Comparison of ENCODE assay signal across 12 cellular contexts in the genomic region with DNA sequence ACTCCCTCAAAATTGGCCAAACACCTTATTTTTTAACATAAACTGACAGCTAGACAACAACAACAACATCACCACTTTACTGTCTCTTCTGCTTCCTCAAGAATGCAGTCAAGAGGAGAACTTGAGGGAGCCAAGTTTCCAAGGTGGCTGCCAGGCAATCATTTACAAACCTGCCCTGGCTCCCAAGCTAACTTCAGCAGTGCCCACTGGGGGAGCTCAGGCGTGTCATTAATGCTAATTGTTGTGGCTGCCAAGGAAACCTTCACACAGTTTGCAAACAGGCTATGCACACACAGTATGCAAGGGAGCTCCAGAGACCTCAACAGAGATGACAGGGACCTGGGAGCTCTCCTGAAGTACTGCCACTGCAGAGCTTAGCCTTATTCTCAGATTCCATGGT. TPM values are rescaled to one million over a fixed set of nuclear protein-coding genes. Genes with fewer than 3 reads are reported as not detected.
DNase-seq lines count a peak whose midpoint lies in the region; ATAC-seq and TF ChIP-seq lines count a peak whose summit lies in the region.
"Had no signal": no experiment of that assay in that cellular context is flagged by ENCODE, and none has a peak within 500 bp of the region (broad histone marks: within the 10 kb centered on the region; RNA-seq: fewer than 3 reads in every experiment).

No MANE protein-coding gene starts in this region.

- DNase-seq in H9 (peak; percentile 48), adipocyte (ENCODE audit: low read depth) (peak; percentile 16), kidney glomerular epithelial cell (lab: John Stamatoyannopoulos, UW) (peak; percentile 95), putamen (ENCODE audit: low spot score) (no peak)
- no peak for DNase-seq in activated T-helper 2 cell treated with anti-CD3 and anti-CD28 coated beads, Interferon-gamma antibody, Interleukin-2, Interleukin-4, amounts not matched to agents 10 μg/mL and 5 μg/mL and 100 μg/mL, durations not matched to agents 14 hours and 24 hours and 36 hours (ENCODE audit: low spot score)
- DNase-seq: activated CD4-positive, alpha-beta T cell treated with anti-CD3 and anti-CD28 coated beads, Interleukin-2, amount 10 ng/mL, durations not matched to agents 24 days and 14 days; activated naive CD8-positive, alpha-beta T cell treated with anti-CD3 and anti-CD28 coated beads, Interleukin-2, amount 10 ng/mL, durations not matched to agents 7 days and 5 days; right lobe of liver; SHP77 treated with DMSO at 0.1 percent for 48 hours had no signal

- H3K27ac ChIP-seq in ACC112 (ENCODE audit: low read depth, low read length), result peak overlapping the region; percentile 31
- no peak overlapping the region for H3K27ac ChIP-seq in H9 (ENCODE audit: insufficient read length, low read depth, low read length)
- H3K27ac ChIP-seq: right lobe of liver had no signal

- peak overlapping the region; percentile 40 to 93; a peak in 4 of 5 replicates for H3K4me3 Mint-ChIP-seq in H9
- H3K4me3 Mint-ChIP-seq in activated T-helper 2 cell treated with anti-CD3 and anti-CD28 coated beads, Interferon-gamma antibody, Interleukin-2, Interleukin-4, amounts not matched to agents 10 μg/mL and 5 μg/mL and 100 μg/mL, durations not matched to agents 14 hours and 24 hours and 36 hours (ENCODE audit: low read depth), result no peak overlapping the region
- H3K4me3 Mint-ChIP-seq: activated CD4-positive, alpha-beta T cell treated with anti-CD3 and anti-CD28 coated beads, Interleukin-2, amount 10 ng/mL, durations not matched to agents 24 days and 14 days; activated naive CD8-positive, alpha-beta T cell treated with anti-CD3 and anti-CD28 coated beads, Interleukin-2, amount 10 ng/mL, durations not matched to agents 7 days and 5 days had no signal

- no CpG with 5 or more reads among the region's 1 CpG for WGBS in H9 (ENCODE audit: extremely low coverage, insufficient read length, low lambda C conversion rate)

- peaks cover 7% of the 10 kb centered on the region for H3K23me2 ChIP-seq in H9 (ENCODE audit: insufficient read length, low read depth, low read length, poor library complexity, severe bottlenecking)

- H3K9me3 ChIP-seq in H9 (ENCODE audit: control insufficient read depth, low read depth, low read length) (no peaks in the 10 kb centered on the region), adipocyte (ENCODE audit: control insufficient read depth, low read length) (no peaks in the 10 kb centered on the region)
- H3K9me3 ChIP-seq: right lobe of liver had no signal

- no peak overlapping the region for H2BK5ac ChIP-seq in H9 (ENCODE audit: insufficient read length, low read length)

- no peak overlapping the region for H3K4ac ChIP-seq in H9 (ENCODE audit: low read depth, low read length)

- peaks cover 8% of the 10 kb centered on the region; the same call in 1 of the 2 replicates for H3K36me3 ChIP-seq in ACC112 (ENCODE audit: insufficient read depth, low read length)
- peaks cover 11% of the 10 kb centered on the region for H3K36me3 ChIP-seq in adipocyte (ENCODE audit: control insufficient read depth, insufficient read depth, low read length, severe bottlenecking)
- H3K36me3 ChIP-seq: right lobe of liver had no signal

- H2BK12ac ChIP-seq in H9 (ENCODE audit: insufficient read length, low read depth, low read length), result no peak overlapping the region

- no peaks in the 10 kb centered on the region for H3K79me1 ChIP-seq in H9 (ENCODE audit: insufficient read depth, low read depth, low read length, poor library complexity, severe bottlenecking)

- H3K36me3 Mint-ChIP-seq in H9 (ENCODE audit: insufficient read depth in 1 of 3, low read depth in 3 of 3), result peaks cover 0 to 20% (median 4%) of the 10 kb centered on the region in 3 experiments
- no peaks in the 10 kb centered on the region for H3K36me3 Mint-ChIP-seq in activated T-helper 2 cell treated with anti-CD3 and anti-CD28 coated beads, Interferon-gamma antibody, Interleukin-2, Interleukin-4, amounts not matched to agents 10 μg/mL and 5 μg/mL and 100 μg/mL, durations not matched to agents 14 hours and 24 hours and 36 hours (ENCODE audit: low read depth)
- H3K36me3 Mint-ChIP-seq: activated naive CD8-positive, alpha-beta T cell treated with anti-CD3 and anti-CD28 coated beads, Interleukin-2, amount 10 ng/mL, durations not matched to agents 7 days and 5 days had no signal

- H2BK20ac ChIP-seq in H9 (ENCODE audit: low read depth, low read length, poor library complexity, severe bottlenecking), result no peak overlapping the region

- H2AK5ac ChIP-seq in H9 (ENCODE audit: insufficient read length, low read length), result no peak overlapping the region

- H3K4me1 ChIP-seq in ACC112 (ENCODE audit: control insufficient read depth, insufficient read depth, low read length, unreplicated experiment) (peaks cover 17% of the 10 kb centered on the region), H9 (ENCODE audit: insufficient read depth, low read length) (no peaks in the 10 kb centered on the region), adipocyte (ENCODE audit: control insufficient read depth, insufficient read depth, low read length) (peaks cover 41% of the 10 kb centered on the region)

- H3K27me3 Mint-ChIP-seq in H9 (ENCODE audit: low read depth), result peaks cover 2% of the 10 kb centered on the region; the same call in 1 of the 2 replicates
- peaks cover 44% of the 10 kb centered on the region for H3K27me3 Mint-ChIP-seq in activated T-helper 2 cell treated with anti-CD3 and anti-CD28 coated beads, Interferon-gamma antibody, Interleukin-2, Interleukin-4, amounts not matched to agents 10 μg/mL and 5 μg/mL and 100 μg/mL, durations not matched to agents 14 hours and 24 hours and 36 hours (ENCODE audit: low read depth)

- H4K20me1 ChIP-seq in H9 (ENCODE audit: control insufficient read depth, insufficient read depth, insufficient read length), result peaks cover 2% of the 10 kb centered on the region

- H3K14ac ChIP-seq in H9 (ENCODE audit: insufficient read depth, low read length), result no peak overlapping the region

- H3K27me3 ChIP-seq in ACC112 (ENCODE audit: insufficient read depth, low read length) (no peaks in the 10 kb centered on the region), H9 (ENCODE audit: insufficient read depth, low read length) (no peaks in the 10 kb centered on the region), adipocyte (replicated peaks; ENCODE audit: control insufficient read depth, insufficient read depth, low read length) (no peaks in the 10 kb centered on the region)
- H3K27me3 ChIP-seq: right lobe of liver had no signal

- no peak overlapping the region for H4K5ac ChIP-seq in H9 (ENCODE audit: insufficient read length, low read depth, low read length)

- intact Hi-C loops in activated T-helper 2 cell treated with anti-CD3 and anti-CD28 coated beads, Interferon-gamma antibody, Interleukin-2, Interleukin-4, amounts not matched to agents 10 μg/mL and 5 μg/mL and 100 μg/mL, durations not matched to agents 14 hours and 24 hours and 36 hours (cut with micrococcal nuclease), result no loop called here

- no peak overlapping the region for H3K9ac ChIP-seq in H9 (ENCODE audit: extremely low read depth, insufficient read length, low read length)
- H3K9ac ChIP-seq in adipocyte (ENCODE audit: low read length), result peak overlapping the region; percentile 93

- ATAC-seq in HG02763 (IDR thresholded peaks at IDR 0.05; ENCODE audit: unreplicated experiment) (no peak), HG03342 (IDR thresholded peaks at IDR 0.05; ENCODE audit: unreplicated experiment) (no peak)
- ATAC-seq: right lobe of liver had no signal

- no peak overlapping the region for H2BK120ac ChIP-seq in H9 (ENCODE audit: low read depth, low read length, poor library complexity, severe bottlenecking)

- H4K8ac ChIP-seq in H9 (replicated peaks; ENCODE audit: insufficient read length, low read depth, low read length), result no peak overlapping the region

- peaks cover 3 to 8% of the 10 kb centered on the region in 2 experiments; a peak in 4 of 5 replicates for H3K9me3 Mint-ChIP-seq in H9
- no peaks in the 10 kb centered on the region for H3K9me3 Mint-ChIP-seq in activated T-helper 2 cell treated with anti-CD3 and anti-CD28 coated beads, Interferon-gamma antibody, Interleukin-2, Interleukin-4, amounts not matched to agents 10 μg/mL and 5 μg/mL and 100 μg/mL, durations not matched to agents 14 hours and 24 hours and 36 hours
- H3K9me3 Mint-ChIP-seq: activated CD4-positive, alpha-beta T cell treated with anti-CD3 and anti-CD28 coated beads, Interleukin-2, amount 10 ng/mL, durations not matched to agents 24 days and 14 days; activated naive CD8-positive, alpha-beta T cell treated with anti-CD3 and anti-CD28 coated beads, Interleukin-2, amount 10 ng/mL, durations not matched to agents 7 days and 5 days had no signal

- no peak overlapping the region for H3T11ph ChIP-seq in H9 (ENCODE audit: low read length)

- peak overlapping the region; percentile 86 for H3K4me3 ChIP-seq in ACC112 (ENCODE audit: low read depth, low read length)
- H3K4me3 ChIP-seq in adipocyte (ENCODE audit: low read length), result peak overlapping the region; percentile 91
- H3K4me3 ChIP-seq: right lobe of liver had no signal

- H3K79me2 ChIP-seq in ACC112 (ENCODE audit: control insufficient read depth, insufficient read depth, low read length, unreplicated experiment), result peaks cover 51% of the 10 kb centered on the region
- no peaks in the 10 kb centered on the region for H3K79me2 ChIP-seq in H9 (ENCODE audit: insufficient read depth, low read length)

- H3K4me2 ChIP-seq in H9 (ENCODE audit: insufficient read depth, insufficient read length, low read length), result no peak overlapping the region

- H3K27ac Mint-ChIP-seq in H9, result peak overlapping the region in 2 of 3 experiments; percentile 16 to 58; a peak in 2 of 7 replicates
- H3K27ac Mint-ChIP-seq in activated T-helper 2 cell treated with anti-CD3 and anti-CD28 coated beads, Interferon-gamma antibody, Interleukin-2, Interleukin-4, amounts not matched to agents 10 μg/mL and 5 μg/mL and 100 μg/mL, durations not matched to agents 14 hours and 24 hours and 36 hours, result no peak overlapping the region
- H3K27ac Mint-ChIP-seq: activated CD4-positive, alpha-beta T cell treated with anti-CD3 and anti-CD28 coated beads, Interleukin-2, amount 10 ng/mL, durations not matched to agents 24 days and 14 days; activated naive CD8-positive, alpha-beta T cell treated with anti-CD3 and anti-CD28 coated beads, Interleukin-2, amount 10 ng/mL, durations not matched to agents 7 days and 5 days had no signal

- no peak overlapping the region for H4K91ac ChIP-seq in H9 (ENCODE audit: insufficient read length, low read depth, low read length)

- H2AFZ ChIP-seq in ACC112 (ENCODE audit: low read length, unreplicated experiment), result no peak overlapping the region
- no peak overlapping the region for H2AFZ ChIP-seq in H9 (ENCODE audit: low read length)

- H3K4me1 Mint-ChIP-seq in H9, result peaks cover 30 to 31% of the 10 kb centered on the region in 2 experiments
- peaks cover 5% of the 10 kb centered on the region for H3K4me1 Mint-ChIP-seq in activated T-helper 2 cell treated with anti-CD3 and anti-CD28 coated beads, Interferon-gamma antibody, Interleukin-2, Interleukin-4, amounts not matched to agents 10 μg/mL and 5 μg/mL and 100 μg/mL, durations not matched to agents 14 hours and 24 hours and 36 hours (ENCODE audit: low read depth)

- no peak overlapping the region for H3K56ac ChIP-seq in H9 (ENCODE audit: insufficient read length, low read depth, low read length)

- no peak overlapping the region for H3K23ac ChIP-seq in H9 (ENCODE audit: insufficient read length, low read depth, low read length)

- H3K18ac ChIP-seq in H9 (ENCODE audit: insufficient read length, low read depth, low read length), result no peak overlapping the region

- no peak overlapping the region for H2BK15ac ChIP-seq in H9 (ENCODE audit: low read depth, low read length)

- TF ChIP-seq CTCF in H9 (conservative IDR thresholded peaks at IDR 0.05), result no peak

RNA-seq across cellular contexts. Expression of a gene that starts 2.1 kb away (rescaled TPM):
- 9.2 and 10.4 TPM in 2 replicates for total RNA-seq in H9 (2021)
- 0.16 TPM in 1 of 2 replicates, not detected in the other for total RNA-seq in activated T-helper 2 cell treated with anti-CD3 and anti-CD28 coated beads, Interferon-gamma antibody, Interleukin-2, Interleukin-4, amounts not matched to agents 10 μg/mL and 5 μg/mL and 100 μg/mL, durations not matched to agents 14 hours and 24 hours and 36 hours
- total RNA-seq: activated CD4-positive, alpha-beta T cell treated with anti-CD3 and anti-CD28 coated beads, Interleukin-2, amount 10 ng/mL, durations not matched to agents 24 days and 14 days had no signal

RNA-seq across cellular contexts. Expression of a gene that starts 18.9 kb away (rescaled TPM):
- not detected in 2 replicates for total RNA-seq in H9 (2021)
- total RNA-seq in activated T-helper 2 cell treated with anti-CD3 and anti-CD28 coated beads, Interferon-gamma antibody, Interleukin-2, Interleukin-4, amounts not matched to agents 10 μg/mL and 5 μg/mL and 100 μg/mL, durations not matched to agents 14 hours and 24 hours and 36 hours, result not detected in 2 replicates
- total RNA-seq: activated CD4-positive, alpha-beta T cell treated with anti-CD3 and anti-CD28 coated beads, Interleukin-2, amount 10 ng/mL, durations not matched to agents 24 days and 14 days; activated naive CD8-positive, alpha-beta T cell treated with anti-CD3 and anti-CD28 coated beads, Interleukin-2, amount 10 ng/mL, durations not matched to agents 7 days and 5 days; right lobe of liver had no signal

Comparison
In these comparisons a context has a peak if more than half of its experiments do, and no peak if none do; other contexts are left out.
1. DNase-seq: peak in H9 (single experiment), adipocyte (single experiment) and kidney glomerular epithelial cell (single experiment); none in activated T-helper 2 cell treated with anti-CD3 and anti-CD28 coated beads, Interferon-gamma antibody, Interleukin-2, Interleukin-4, amounts not matched to agents 10 μg/mL and 5 μg/mL and 100 μg/mL, durations not matched to agents 14 hours and 24 hours and 36 hours (single experiment) and putamen (single experiment).